Comparison of ENCODE assay signal across 22 cellular contexts in the genomic region with DNA sequence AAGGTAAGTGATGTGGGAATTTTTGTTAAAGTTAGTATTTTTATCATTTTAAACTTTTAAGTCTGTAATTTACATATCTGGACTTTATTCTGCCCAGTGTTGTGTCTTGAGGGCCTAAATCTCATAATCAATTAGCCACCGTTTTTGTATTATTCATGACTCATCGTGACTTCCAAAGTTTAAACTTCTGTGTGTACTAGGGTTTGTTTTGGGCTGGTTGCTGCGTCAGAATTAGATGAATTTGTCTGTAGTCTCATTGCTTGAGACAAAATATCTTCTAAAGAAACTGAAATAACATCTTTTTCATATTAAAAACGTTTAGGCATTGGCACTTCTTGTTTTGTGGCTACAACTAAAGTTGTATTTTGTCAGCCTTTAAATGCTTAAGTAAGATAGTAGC. TPM values are rescaled to one million over a fixed set of nuclear protein-coding genes. Genes with fewer than 3 reads are reported as not detected.
DNase-seq lines count a peak whose midpoint lies in the region; ATAC-seq and TF ChIP-seq lines count a peak whose summit lies in the region.
"Had no signal": no experiment of that assay in that cellular context is flagged by ENCODE, and none has a peak within 500 bp of the region (broad histone marks: within the 10 kb centered on the region; RNA-seq: fewer than 3 reads in every experiment).

No MANE protein-coding gene starts in this region.

- H3K9me3 ChIP-seq in IMR-90 (ENCODE audit: control insufficient read depth, insufficient read depth, low read length) (no peaks in the 10 kb centered on the region), trophoblast cell (ENCODE audit: insufficient read depth, low read depth, low read length) (no peaks in the 10 kb centered on the region)

- H2BK15ac ChIP-seq in IMR-90 (ENCODE audit: low read depth, low read length): no peak overlapping the region

- no TSS peak for BruUV-seq in IMR-90 (replicated peaks; lab: Mats Ljungman, UMichigan)

- H3K27ac ChIP-seq in IMR-90 (ENCODE audit: insufficient read depth, low read length): no peak overlapping the region
- H3K27ac ChIP-seq in trophoblast cell (ENCODE audit: low read depth, low read length): no peak overlapping the region
- H3K27ac ChIP-seq: KMS-11, RWPE1 had no signal

- H4K5ac ChIP-seq in IMR-90 (ENCODE audit: low read depth, low read length): no peak overlapping the region

- H3K36me3 ChIP-seq in IMR-90 (ENCODE audit: control insufficient read depth, insufficient read depth, low read length) (no peaks in the 10 kb centered on the region), trophoblast cell (ENCODE audit: control insufficient read depth in 1 of 2, insufficient read depth in 2 of 2, low read length in 2 of 2) (peaks cover 0 to 1% of the 10 kb centered on the region in 2 experiments)

- no peak for TF ChIP-seq POLR2A in IMR-90 (IDR thresholded peaks at IDR 0.05; ENCODE audit: low read depth, low read length)

- H3K18ac ChIP-seq in IMR-90 (ENCODE audit: low read depth, low read length) (no peak overlapping the region), trophoblast cell (ENCODE audit: low read length) (no peak overlapping the region)

- H2BK5ac ChIP-seq in IMR-90 (ENCODE audit: low read depth, low read length, poor library complexity, severe bottlenecking) (no peak overlapping the region), trophoblast cell (ENCODE audit: low read depth, low read length, poor library complexity) (no peak overlapping the region)

- no peak for TF ChIP-seq RAD21 in IMR-90 (IDR thresholded peaks at IDR 0.05; ENCODE audit: low read length)

- no CpG with 5 or more reads among the region's 4 CpGs for WGBS in IMR-90 (ENCODE audit: extremely low coverage in 2 of 2, insufficient read length in 1 of 2), 2 experiments
- WGBS in trophoblast cell (ENCODE audit: extremely low coverage, insufficient coverage, insufficient read length): no CpG with 5 or more reads among the region's 4 CpGs

- H3K27me3 ChIP-seq in IMR-90 (ENCODE audit: control insufficient read depth, insufficient read depth, low read length): no peaks in the 10 kb centered on the region
- H3K27me3 ChIP-seq in trophoblast cell (ENCODE audit: insufficient read depth, low read length): no peaks in the 10 kb centered on the region

- H3K4ac ChIP-seq in IMR-90 (ENCODE audit: low read depth, low read length) (no peak overlapping the region), trophoblast cell (ENCODE audit: low read depth, low read length) (peak overlapping the region; percentile 93)

- DNase-seq in EL (peak; percentile 38), IMR-90 (peak; percentile 52), dedifferentiated amniotic fluid mesenchymal stem cell (ENCODE audit: extremely low spot score) (peak; percentile 3), trophoblast cell (no peak), left ventricle myocardium superior (no peak), NCI-H2107 (lab: John Stamatoyannopoulos, UW) (no peak), pons (ENCODE audit: low spot score) (no peak)
- DNase-seq: C1 segment of cervical spinal cord, DND-41, GDM1, GOT3, NCI-H1417, NCI-H187, NCI-H2227 treated with DMSO at 0.1 percent for 48 hours, NCI-H524, NCI-H82, OCI-M1, SIG-M5 had no signal

- H3K23ac ChIP-seq in IMR-90 (ENCODE audit: low read depth, low read length) (no peak overlapping the region), trophoblast cell (ENCODE audit: low read length) (no peak overlapping the region)

- ATAC-seq in IMR-90 (ENCODE audit: low read depth) (no peak), left ventricle myocardium superior (no peak)
- ATAC-seq: GM12878, HepG2 had no signal

- H2AK5ac ChIP-seq in IMR-90 (ENCODE audit: low read depth, low read length) (no peak overlapping the region), trophoblast cell (ENCODE audit: low read length) (no peak overlapping the region)

- no peak for TF ChIP-seq CTCF in IMR-90 (conservative IDR thresholded peaks at IDR 0.05; ENCODE audit: low read depth, low read length)

- CTCF ChIA-PET in IMR-90 (lab: Yijun Ruan, JAX): interaction anchor here (0.5 to 1.4 kb wide), 3 partner anchors 145 to 651 kb away, joined by 3 to 6 read pairs (median 4); no protein-coding TSS in a partner anchor

- H3K4me3 ChIP-seq in IMR-90 (ENCODE audit: insufficient read depth, low read depth, low read length): no peak overlapping the region
- H3K4me3 ChIP-seq in trophoblast cell (ENCODE audit: low read depth, low read length): no peak overlapping the region
- H3K4me3 ChIP-seq: GM12878 had no signal

- H3K9ac ChIP-seq in IMR-90 (ENCODE audit: low read depth, low read length) (no peak overlapping the region), trophoblast cell (ENCODE audit: low read length) (no peak overlapping the region)
- H3K9ac ChIP-seq: KMS-11 had no signal

- H3K9me1 ChIP-seq in IMR-90 (ENCODE audit: insufficient read depth, low read length): peaks cover 9% of the 10 kb centered on the region

- H4K91ac ChIP-seq in IMR-90 (ENCODE audit: insufficient read depth, low read depth, low read length): no peak overlapping the region
- no peak overlapping the region for H4K91ac ChIP-seq in trophoblast cell (ENCODE audit: low read depth, low read length)

- POLR2A ChIA-PET in IMR-90 (lab: Charles Lee; ENCODE audit: unreplicated experiment): no interaction called here

- intact Hi-C loops in IMR-90 (cut with micrococcal nuclease): no loop called here
- intact Hi-C loops in left ventricle myocardium superior (cut with micrococcal nuclease): no loop called here

- no peak overlapping the region for H2BK20ac ChIP-seq in IMR-90 (ENCODE audit: low read depth, low read length)

- H3K79me2 ChIP-seq in trophoblast cell (ENCODE audit: control insufficient read depth, insufficient read depth, low read length, poor library complexity): peaks cover 29% of the 10 kb centered on the region

- no peak overlapping the region for H4K12ac ChIP-seq in trophoblast cell (ENCODE audit: low read depth, low read length)

- H4K20me1 ChIP-seq in IMR-90 (ENCODE audit: insufficient read depth, low read length): peaks cover 62% of the 10 kb centered on the region

- H3K14ac ChIP-seq in IMR-90 (replicated peaks; ENCODE audit: low read depth, low read length) (no peak overlapping the region), trophoblast cell (ENCODE audit: low read length) (no peak overlapping the region)

- in situ Hi-C loops in IMR-90 (cut with MboI; ENCODE audit: low sequenced_read_pairs): no loop called here

- H2BK12ac ChIP-seq in trophoblast cell (ENCODE audit: low read length): no peak overlapping the region

- no peak overlapping the region for H2AK9ac ChIP-seq in IMR-90 (replicated peaks; ENCODE audit: low read depth, low read length, poor library complexity)

- no peak overlapping the region for H3K56ac ChIP-seq in IMR-90 (ENCODE audit: extremely low read depth, insufficient read depth, low read length)

- H3K79me1 ChIP-seq in IMR-90 (ENCODE audit: low read depth in 1 of 2, low read length in 2 of 2): peaks cover 37 to 71% of the 10 kb centered on the region in 2 experiments; a peak in 3 of 4 replicates
- H3K79me1 ChIP-seq in trophoblast cell (ENCODE audit: low read length): no peaks in the 10 kb centered on the region

- H2AFZ ChIP-seq in IMR-90 (replicated peaks; ENCODE audit: low read length, poor library complexity) (no peak overlapping the region), trophoblast cell (ENCODE audit: insufficient read depth, low read length, poor library complexity) (no peak overlapping the region)

- dilution Hi-C loops in IMR-90 (cut with HindIII; ENCODE audit: low sequenced_read_pairs, unreplicated experiment): no loop called here

- H3K4me2 ChIP-seq in IMR-90 (ENCODE audit: low read depth, low read length): no peak overlapping the region
- no peak overlapping the region for H3K4me2 ChIP-seq in trophoblast cell (ENCODE audit: low read length)
- H3K4me2 ChIP-seq: KMS-11 had no signal

- H3K4me1 ChIP-seq in IMR-90 (ENCODE audit: control insufficient read depth, insufficient read depth, low read length): peaks cover 4% of the 10 kb centered on the region
- H3K4me1 ChIP-seq in trophoblast cell (ENCODE audit: control insufficient read depth in 1 of 2, insufficient read depth in 2 of 2, low read length in 2 of 2): peaks cover 3 to 6% of the 10 kb centered on the region in 2 experiments

- H4K8ac ChIP-seq in IMR-90 (ENCODE audit: low read depth in 2 of 2, low read length in 2 of 2) (no peak overlapping the region), trophoblast cell (ENCODE audit: low read depth, low read length) (no peak overlapping the region)

- H2BK120ac ChIP-seq in IMR-90 (ENCODE audit: low read depth, low read length) (no peak overlapping the region), trophoblast cell (ENCODE audit: insufficient read depth, low read length, poor library complexity) (no peak overlapping the region)

TF ChIP-seq in IMR-90, 13 proteins besides CTCF, POLR2A, EP300 and RAD21:
- TF ChIP-seq NFE2L2 (IDR thresholded peaks at IDR 0.05; ENCODE audit: low read depth, low read length) (peak; percentile 15; the same call in 1 of the 2 replicates), FOS (IDR thresholded peaks at IDR 0.05; ENCODE audit: low read depth, low read length) (peak; percentile 39; the same call in 1 of the 2 replicates), MXI1 (IDR thresholded peaks at IDR 0.05; ENCODE audit: borderline replicate concordance, low read depth, low read length) (no peak)

RNA-seq across cellular contexts. Expression of a gene that starts 41.3 kb away (rescaled TPM):
- total RNA-seq in IMR-90 (2012; rRNA removed) (72.2 and 92.1 TPM in 2 replicates), left ventricle myocardium superior (31.8 TPM)
- 14.2 and 15.3 TPM in 2 replicates for polyA plus RNA-seq in IMR-90 (2012; rRNA removed)
- 8.3 and 11.6 TPM in 2 replicates for polyA plus RNA-seq in IMR-90 (2012; cell fraction: cytosol; rRNA removed)
- polyA plus RNA-seq in IMR-90 (2012; cell fraction: nucleus; rRNA removed; ENCODE audit: low replicate concordance): 6.4 and 14.9 TPM in 2 replicates
- polyA plus RNA-seq in trophoblast cell (2013): 136 and 138 TPM in 2 replicates

Comparison
In these comparisons a context has a peak if more than half of its experiments do, and no peak if none do; other contexts are left out.
1. DNase-seq: peak in EL (single experiment), IMR-90 (single experiment) and dedifferentiated amniotic fluid mesenchymal stem cell (single experiment); none in trophoblast cell (0 of 2), left ventricle myocardium superior (single experiment), NCI-H2107 (single experiment) and pons (single experiment).